Comparison of ENCODE assay signal across 8 cellular contexts in genomic region chr11:75597636-75598035, GRCh38. TPM values are rescaled to one million over a fixed set of nuclear protein-coding genes. Genes with fewer than 3 reads are reported as not detected.
DNase-seq lines count a peak whose midpoint lies in the region; ATAC-seq and TF ChIP-seq lines count a peak whose summit lies in the region.

No MANE protein-coding gene starts in this region.

- H3K4me3 ChIP-seq in WI38 (ENCODE audit: low read depth, low read length) (no peak overlapping the region), stomach (no peak overlapping the region), suprapubic skin (no peak overlapping the region)

- peak; percentile 70 for ATAC-seq in activated CD8-positive, alpha-beta memory T cell treated with anti-CD3 and anti-CD28 coated beads, Interleukin-2, amount 10 ng/mL, durations not matched to agents 7 days and 5 days

- no peaks in the 10 kb centered on the region for H3K27me3 ChIP-seq in stomach
- H3K27me3 ChIP-seq in suprapubic skin = no peaks in the 10 kb centered on the region

- H3K36me3 Mint-ChIP-seq in activated CD8-positive, alpha-beta memory T cell treated with anti-CD3 and anti-CD28 coated beads, Interleukin-2, amount 10 ng/mL, durations not matched to agents 7 days and 5 days = no peaks in the 10 kb centered on the region

- H3K27ac ChIP-seq in stomach (no peak overlapping the region), suprapubic skin (no peak overlapping the region)

- H3K36me3 ChIP-seq in stomach (no peaks in the 10 kb centered on the region), suprapubic skin (no peaks in the 10 kb centered on the region)

- H3K27me3 Mint-ChIP-seq in activated CD8-positive, alpha-beta memory T cell treated with anti-CD3 and anti-CD28 coated beads, Interleukin-2, amount 10 ng/mL, durations not matched to agents 7 days and 5 days = peaks cover 20% of the 10 kb centered on the region

- no peaks in the 10 kb centered on the region for H3K4me1 ChIP-seq in stomach
- no peaks in the 10 kb centered on the region for H3K4me1 ChIP-seq in suprapubic skin

- intact Hi-C loops in stomach (cut with DNase I; ENCODE audit: low total_unique reads) = no loop called here

- TF ChIP-seq EP300 in stomach (IDR thresholded peaks at IDR 0.05) (no peak), suprapubic skin (IDR thresholded peaks at IDR 0.05) (no peak)

- CTCF ChIA-PET in activated CD8-positive, alpha-beta memory T cell treated with anti-CD3 and anti-CD28 coated beads, Interleukin-2, amount 10 ng/mL, durations not matched to agents 7 days and 5 days (lab: Charles Lee) = interaction anchor here (0.8 to 1.9 kb wide), 8 partner anchors 9 to 126 kb away, joined by 3 to 5 read pairs (median 3); no protein-coding TSS in a partner anchor

- TF ChIP-seq POLR2A in stomach (IDR thresholded peaks at IDR 0.05) = no peak
- TF ChIP-seq POLR2A in suprapubic skin (IDR thresholded peaks at IDR 0.05) = no peak

- H3K9me3 Mint-ChIP-seq in activated CD8-positive, alpha-beta memory T cell treated with anti-CD3 and anti-CD28 coated beads, Interleukin-2, amount 10 ng/mL, durations not matched to agents 7 days and 5 days (ENCODE audit: low read depth) = no peaks in the 10 kb centered on the region

- no peaks in the 10 kb centered on the region for H3K9me3 ChIP-seq in stomach
- no peaks in the 10 kb centered on the region for H3K9me3 ChIP-seq in suprapubic skin

- H3K27ac Mint-ChIP-seq in activated CD8-positive, alpha-beta memory T cell treated with anti-CD3 and anti-CD28 coated beads, Interleukin-2, amount 10 ng/mL, durations not matched to agents 7 days and 5 days = no peak overlapping the region

- DNase-seq in activated CD8-positive, alpha-beta memory T cell treated with anti-CD3 and anti-CD28 coated beads, Interleukin-2, amount 10 ng/mL, durations not matched to agents 7 days and 5 days = no peak
- no peak for DNase-seq in activated CD8-positive, alpha-beta memory T cell treated with anti-CD3 and anti-CD28 coated beads, Interleukin-2, amount 50 U/mL, for 48 hours
- DNase-seq in NCI-H146 (lab: John Stamatoyannopoulos, UW) (peak; percentile 90), midbrain (lab: John Stamatoyannopoulos, UW) (peak; percentile 13), stomach (no peak), suprapubic skin (ENCODE audit: low spot score in 2 of 2) (no peak), amygdala (lab: John Stamatoyannopoulos, UW) (no peak)

- no peak overlapping the region for H3K4me3 Mint-ChIP-seq in activated CD8-positive, alpha-beta memory T cell treated with anti-CD3 and anti-CD28 coated beads, Interleukin-2, amount 10 ng/mL, durations not matched to agents 7 days and 5 days

- WGBS in stomach, 5 donors = 57 to 76% (median 65%) methylated on average over 4 of the region's 4 CpGs
- WGBS in suprapubic skin = 88% methylated on average over 4 of the region's 4 CpGs

- peaks cover 4% of the 10 kb centered on the region for H3K4me1 Mint-ChIP-seq in activated CD8-positive, alpha-beta memory T cell treated with anti-CD3 and anti-CD28 coated beads, Interleukin-2, amount 10 ng/mL, durations not matched to agents 7 days and 5 days

- TF ChIP-seq CTCF in WI38 (IDR thresholded peaks at IDR 0.05; ENCODE audit: low read depth, low read length) (peak; percentile 54), stomach (IDR thresholded peaks at IDR 0.05) (peak in 1 of 7 experiments; percentile 23), suprapubic skin (IDR thresholded peaks at IDR 0.05) (no peak)

RNA-seq across cellular contexts. Expression of gene SERPINH1, which starts 35.6 kb away (rescaled TPM):
- 10 to 100 TPM in 1 of 2 experiments, 1 to 10 TPM in 1; 8.1 to 10.6 TPM for total RNA-seq in activated CD8-positive, alpha-beta memory T cell treated with anti-CD3 and anti-CD28 coated beads, Interleukin-2, amount 10 ng/mL, durations not matched to agents 7 days and 5 days
- total RNA-seq in stomach = 100 to 1,000 TPM in 2 of 5 donors, 10 to 100 TPM in 3; 46.6 to 297 (median 81.0) TPM
- polyA plus RNA-seq in stomach = 10 to 100 TPM; 15.4 to 46.0 (median 39.0) TPM
- total RNA-seq in suprapubic skin = 100 to 1,000 TPM in 2 of 4 donors, 10 to 100 TPM in 2; 56.9 to 111 (median 95.5) TPM

Comparison
In these comparisons a context has a peak if more than half of its experiments do, and no peak if none do; other contexts are left out.
1. DNase-seq: peak in NCI-H146 (single experiment) and midbrain (single experiment); none in activated CD8-positive, alpha-beta memory T cell treated with anti-CD3 and anti-CD28 coated beads, Interleukin-2, amount 10 ng/mL, durations not matched to agents 7 days and 5 days (single experiment), activated CD8-positive, alpha-beta memory T cell treated with anti-CD3 and anti-CD28 coated beads, Interleukin-2, amount 50 U/mL, for 48 hours (single experiment), stomach (single experiment), suprapubic skin (0 of 2) and amygdala (0 of 56).
2. RNA of gene SERPINH1, which starts 35.6 kb away (total RNA-seq): 56.9 to 111 TPM in suprapubic skin and 46.6 to 297 TPM in stomach; 8.1 to 10.6 TPM in activated CD8-positive, alpha-beta memory T cell treated with anti-CD3 and anti-CD28 coated beads, Interleukin-2, amount 10 ng/mL, durations not matched to agents 7 days and 5 days; every median in the first group is over 4 times any median in the second.